Comparison of ENCODE assay signal across 32 cellular contexts in the genomic region with DNA sequence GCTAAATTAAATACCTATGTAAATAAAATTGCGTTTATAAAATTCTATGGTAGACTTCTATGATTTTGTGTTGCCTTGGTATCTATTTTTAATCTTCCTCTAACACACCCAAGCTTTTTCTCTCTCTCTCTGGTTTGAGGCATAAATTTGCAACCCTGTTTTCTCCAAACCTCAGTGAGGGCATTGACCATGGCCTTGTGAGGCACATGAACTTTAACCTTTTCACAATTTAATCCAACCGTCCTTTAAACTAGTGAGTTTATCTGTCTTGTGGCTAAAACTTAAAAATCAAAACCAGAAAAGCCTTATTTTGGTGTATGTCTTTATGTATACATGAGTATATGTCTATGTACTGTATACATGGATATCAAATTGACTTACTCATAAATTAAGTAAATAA.
"Had no signal": no experiment of that assay in that cellular context is flagged by ENCODE, and none has a peak within 500 bp of the region (broad histone marks: within the 10 kb centered on the region; RNA-seq: fewer than 3 reads in every experiment).

No MANE protein-coding gene starts in this region.

- H3K27me3 Mint-ChIP-seq: naive thymus-derived CD4-positive, alpha-beta T cell; progenitor cell of endocrine pancreas; stimulated activated memory B cell treated with anti-CD40 and anti-IgM and Interleukin-4, amounts not matched to agents 10 μg/mL and 1 μg/mL and 100 μg/mL, for 72 hours; stimulated activated naive CD8-positive, alpha-beta T cell treated with anti-CD3 and anti-CD28 coated beads, Interleukin-15, amount 100 ng/mL, for 72 hours had no signal

- H3K9ac ChIP-seq: parathyroid adenoma had no signal

- H3K9me3 Mint-ChIP-seq: natural killer cell; stimulated activated memory B cell treated with anti-CD40 and anti-IgM and Interleukin-4, amounts not matched to agents 10 μg/mL and 1 μg/mL and 100 μg/mL, for 72 hours; stimulated activated naive CD8-positive, alpha-beta T cell treated with anti-CD3 and anti-CD28 coated beads, Interleukin-15, amount 100 ng/mL, for 72 hours had no signal

- H3K79me2 ChIP-seq: parathyroid adenoma had no signal

- H3K36me3 Mint-ChIP-seq: naive thymus-derived CD4-positive, alpha-beta T cell; natural killer cell; stimulated activated memory B cell treated with anti-CD40 and anti-IgM and Interleukin-4, amounts not matched to agents 10 μg/mL and 1 μg/mL and 100 μg/mL, for 72 hours had no signal

- H3K27ac Mint-ChIP-seq: natural killer cell; nephron progenitor cell; progenitor cell of endocrine pancreas; stimulated activated memory B cell treated with anti-CD40 and anti-IgM and Interleukin-4, amounts not matched to agents 10 μg/mL and 1 μg/mL and 100 μg/mL, for 72 hours had no signal

- ATAC-seq: naive thymus-derived CD4-positive, alpha-beta T cell; natural killer cell; psoas muscle; right cardiac atrium; sciatic nerve; stimulated activated memory B cell treated with anti-CD40 and anti-IgM and Interleukin-4, amounts not matched to agents 10 μg/mL and 1 μg/mL and 100 μg/mL, for 72 hours; stimulated activated naive CD8-positive, alpha-beta T cell treated with anti-CD3 and anti-CD28 coated beads, Interleukin-15, amount 100 ng/mL, for 72 hours; stimulated activated naive CD8-positive, alpha-beta T cell treated with anti-CD3 and anti-CD28 coated beads, Interleukin-15, Interleukin-2, amounts not matched to agents 100 U/mL and 50 U/mL, for 24 hours had no signal

- H3K4me1 Mint-ChIP-seq: natural killer cell; neural crest cell; stimulated activated memory B cell treated with anti-CD40 and anti-IgM and Interleukin-4, amounts not matched to agents 10 μg/mL and 1 μg/mL and 100 μg/mL, for 72 hours; stimulated activated naive CD8-positive, alpha-beta T cell treated with anti-CD3 and anti-CD28 coated beads, Interleukin-15, amount 100 ng/mL, for 72 hours had no signal

- H3K36me3 ChIP-seq: neutrophil, ovary, spleen, suprapubic skin, tibial nerve, upper lobe of left lung, uterus had no signal

- H3K9me3 ChIP-seq: neutrophil, ovary, psoas muscle, suprapubic skin, testis, uterus had no signal

- H3K27me3 ChIP-seq: neutrophil, ovary, spleen, suprapubic skin, testis, tibial nerve, upper lobe of left lung, uterus had no signal

- H2AFZ ChIP-seq: parathyroid adenoma had no signal

- H3K4me3 Mint-ChIP-seq: naive thymus-derived CD4-positive, alpha-beta T cell; natural killer cell; nephron progenitor cell; neural crest cell; stimulated activated memory B cell treated with anti-CD40 and anti-IgM and Interleukin-4, amounts not matched to agents 10 μg/mL and 1 μg/mL and 100 μg/mL, for 72 hours; stimulated activated naive CD8-positive, alpha-beta T cell treated with anti-CD3 and anti-CD28 coated beads, Interleukin-15, amount 100 ng/mL, for 72 hours had no signal

- H3K27ac ChIP-seq: neutrophil, ovary, parathyroid adenoma, psoas muscle, skin epidermis, spleen, suprapubic skin, testis, tibial nerve, upper lobe of left lung, uterus had no signal

- H3K4me2 ChIP-seq: smooth muscle cell had no signal

- H3K4me3 ChIP-seq: ovary, psoas muscle, skin epidermis, smooth muscle cell, spleen, suprapubic skin, testis, tibial nerve, upper lobe of left lung, uterus had no signal

- DNase-seq: naive thymus-derived CD4-positive, alpha-beta T cell; natural killer cell; nephron progenitor cell; nucleus accumbens; ovary; posterior cingulate gyrus; psoas muscle; right cardiac atrium; spleen; stimulated activated CD4-positive, alpha-beta T cell treated with anti-CD3 and anti-CD28 coated beads, Interleukin-12 subunit alpha, Interleukin-12 subunit beta, amount 100 ng/mL, for 4 hours; stimulated activated CD4-positive, alpha-beta T cell treated with anti-CD3 and anti-CD28 coated beads, Interleukin-1b, Interleukin-23, amount 100 ng/mL, for 48 hours; stimulated activated CD4-positive, alpha-beta T cell treated with anti-CD3 and anti-CD28 coated beads, Interleukin-4, amount 100 ng/mL, for 1 hour; stimulated activated CD4-positive, alpha-beta T cell treated with anti-CD3 and anti-CD28 coated beads, Interleukin-4, amount 100 ng/mL, for 4 hours; stimulated activated CD8-positive, alpha-beta memory T cell treated with anti-CD3 and anti-CD28 coated beads, Interleukin-4, amount 100 ng/mL, for 48 hours; stimulated activated naive CD4-positive, alpha-beta T cell; stimulated activated naive CD8-positive, alpha-beta T cell treated with anti-CD3 and anti-CD28 coated beads, Interleukin-15, amount 100 ng/mL, for 72 hours; stimulated activated naive CD8-positive, alpha-beta T cell treated with anti-CD3 and anti-CD28 coated beads, Interleukin-15, Interleukin-2, amounts not matched to agents 100 U/mL and 50 U/mL, for 24 hours; substantia nigra; testis; trophoblast cell; upper lobe of left lung; uterus had no signal
